ENCODE assay signal across 9 cellular contexts in the genomic region with DNA sequence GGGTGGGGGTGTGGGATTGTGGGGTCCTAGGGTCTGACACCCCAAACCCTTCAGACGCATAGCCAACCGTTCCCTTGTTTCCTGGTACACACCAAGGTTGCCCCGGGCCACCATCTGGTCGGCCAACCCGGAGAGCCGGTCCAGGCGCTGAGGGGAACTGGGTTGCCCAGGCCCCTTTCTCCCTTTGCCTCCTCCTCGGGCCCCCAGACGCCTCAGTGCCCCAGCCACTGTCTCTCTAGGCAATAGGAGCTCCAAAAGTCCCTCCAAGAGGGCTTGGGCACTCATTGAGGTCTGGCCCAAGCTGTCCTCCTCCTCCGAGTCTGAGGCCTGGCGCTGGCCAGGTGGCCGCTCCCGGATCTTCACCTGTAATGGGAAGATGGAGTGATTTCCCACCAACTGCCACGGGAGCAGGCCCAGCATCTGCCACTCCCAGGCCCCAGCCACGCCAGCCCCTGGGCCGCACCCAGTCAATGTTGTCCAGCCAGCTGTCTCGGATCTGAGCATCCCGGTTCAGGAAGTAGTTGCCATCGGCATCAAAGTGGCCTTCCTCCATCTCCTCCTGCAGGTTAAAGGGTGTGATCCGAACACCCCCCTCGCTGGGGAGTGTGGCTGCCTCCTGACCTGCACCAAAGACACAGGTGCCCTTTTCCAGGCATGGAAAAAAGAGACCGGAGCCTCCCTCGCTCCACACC. TPM values are rescaled to one million over a fixed set of nuclear protein-coding genes. Genes with fewer than 3 reads are reported as not detected.
A peak's percentile ranks its signal among the peaks of the same experiment; 100 is the strongest.
DNase-seq lines count a peak whose midpoint lies in the region; ATAC-seq and TF ChIP-seq lines count a peak whose summit lies in the region.
"Had no signal": no experiment of that assay in that cellular context is flagged by ENCODE, and none has a peak within 500 bp of the region (broad histone marks: within the 10 kb centered on the region; RNA-seq: fewer than 3 reads in every experiment).

No MANE protein-coding gene starts in this region.

- intact Hi-C loops in left lung (cut with DNase I) = no loop called here

- no peak for DNase-seq in activated CD4-positive, alpha-beta T cell treated with anti-CD3 and anti-CD28 coated beads, Interleukin-2, amount 10 ng/mL, durations not matched to agents 7 days and 5 days
- DNase-seq in activated CD4-positive, alpha-beta T cell treated with anti-CD3 and anti-CD28 coated beads for 1 hour = no peak
- peak in 1 of 2 donors; percentile 56 for DNase-seq in activated naive CD4-positive, alpha-beta T cell treated with anti-CD3 and anti-CD28 coated beads, Interleukin-2, amount 50 U/mL, for 72 hours (ENCODE audit: low spot score in 2 of 2)
- DNase-seq in left lung = peak; percentile 30 to 76
- DNase-seq in thoracic aorta (ENCODE audit: low spot score) = no peak
- no peak for DNase-seq in activated CD8-positive, alpha-beta memory T cell treated with anti-CD3 and anti-CD28 coated beads for 24 hours
- DNase-seq in GM10266 (ENCODE audit: extremely low spot score) = no peak
- DNase-seq: NCI-H1436 had no signal

- POLR2A ChIA-PET in activated CD4-positive, alpha-beta T cell treated with anti-CD3 and anti-CD28 coated beads, Interleukin-2, amount 10 ng/mL, durations not matched to agents 7 days and 5 days (lab: Charles Lee) = no interaction called here

- H3K27ac ChIP-seq in left lung = peak overlapping the region in 1 of 2 donors; percentile 98
- peak overlapping the region; percentile 88 to 95 for H3K27ac ChIP-seq in thoracic aorta

- peak overlapping the region; percentile 92 for H3K27ac Mint-ChIP-seq in activated CD4-positive, alpha-beta T cell treated with anti-CD3 and anti-CD28 coated beads, Interleukin-2, amount 10 ng/mL, durations not matched to agents 7 days and 5 days
- H3K27ac Mint-ChIP-seq in activated naive CD4-positive, alpha-beta T cell treated with anti-CD3 and anti-CD28 coated beads, Interleukin-2, amount 50 U/mL, for 72 hours = peak overlapping the region; percentile 72 to 93

- H3K36me3 ChIP-seq in left lung (peaks cover 0 to 69% of the 10 kb centered on the region in 2 donors), thoracic aorta (peaks cover 46% of the 10 kb centered on the region)

- H3K9me3 ChIP-seq in left lung = no peaks in the 10 kb centered on the region
- H3K9me3 ChIP-seq in thoracic aorta = no peaks in the 10 kb centered on the region

- CTCF ChIA-PET in activated CD4-positive, alpha-beta T cell treated with anti-CD3 and anti-CD28 coated beads, Interleukin-2, amount 10 ng/mL, durations not matched to agents 7 days and 5 days (lab: Charles Lee) = interaction anchor here (1.2 to 2.3 kb wide), 5 partner anchors 9 to 56 kb away, joined by 3 to 8 read pairs (median 5); no protein-coding TSS in a partner anchor

- ATAC-seq in activated naive CD4-positive, alpha-beta T cell treated with anti-CD3 and anti-CD28 coated beads, Interleukin-2, amount 50 U/mL, for 72 hours = no peak
- ATAC-seq in left lung (no peak), thoracic aorta (ENCODE audit: insufficient number of reproducible peaks, low FRiP score, low read depth) (no peak), HG03460 (IDR thresholded peaks at IDR 0.05; ENCODE audit: unreplicated experiment) (no peak)

- no peaks in the 10 kb centered on the region for H3K27me3 Mint-ChIP-seq in activated CD4-positive, alpha-beta T cell treated with anti-CD3 and anti-CD28 coated beads, Interleukin-2, amount 10 ng/mL, durations not matched to agents 7 days and 5 days

- TF ChIP-seq CTCF in left lung (IDR thresholded peaks at IDR 0.05) (no peak), thoracic aorta (IDR thresholded peaks at IDR 0.05) (no peak), GM10266 (IDR thresholded peaks at IDR 0.05; ENCODE audit: control insufficient read depth, insufficient read depth, low read depth, missing control alignments) (no peak)

- H3K4me3 Mint-ChIP-seq in activated CD4-positive, alpha-beta T cell treated with anti-CD3 and anti-CD28 coated beads, Interleukin-2, amount 10 ng/mL, durations not matched to agents 7 days and 5 days = peak overlapping the region; percentile 91

- no peaks in the 10 kb centered on the region for H3K9me3 Mint-ChIP-seq in activated CD4-positive, alpha-beta T cell treated with anti-CD3 and anti-CD28 coated beads, Interleukin-2, amount 10 ng/mL, durations not matched to agents 7 days and 5 days
- H3K9me3 Mint-ChIP-seq in activated naive CD4-positive, alpha-beta T cell treated with anti-CD3 and anti-CD28 coated beads, Interleukin-2, amount 50 U/mL, for 72 hours = no peaks in the 10 kb centered on the region

- H3K27me3 ChIP-seq in left lung (no peaks in the 10 kb centered on the region), thoracic aorta (replicated peaks; ENCODE audit: insufficient read depth) (no peaks in the 10 kb centered on the region)

- H3K4me1 Mint-ChIP-seq in activated CD4-positive, alpha-beta T cell treated with anti-CD3 and anti-CD28 coated beads, Interleukin-2, amount 10 ng/mL, durations not matched to agents 7 days and 5 days = peaks cover 51% of the 10 kb centered on the region

- H3K4me3 ChIP-seq in left lung (peak overlapping the region; percentile 72 to 92), thoracic aorta (no peak overlapping the region)

- peaks cover 52% of the 10 kb centered on the region for H3K36me3 Mint-ChIP-seq in activated CD4-positive, alpha-beta T cell treated with anti-CD3 and anti-CD28 coated beads, Interleukin-2, amount 10 ng/mL, durations not matched to agents 7 days and 5 days (ENCODE audit: low read depth)
- peaks cover 12 to 30% of the 10 kb centered on the region in 2 donors for H3K36me3 Mint-ChIP-seq in activated naive CD4-positive, alpha-beta T cell treated with anti-CD3 and anti-CD28 coated beads, Interleukin-2, amount 50 U/mL, for 72 hours

- H3K4me1 ChIP-seq in left lung (peaks cover 22 to 62% of the 10 kb centered on the region in 2 donors), thoracic aorta (ENCODE audit: control insufficient read depth in 1 of 2, low read depth in 2 of 2) (peaks cover 28 to 50% of the 10 kb centered on the region in 2 donors)

RNA-seq across cellular contexts. Expression of a gene that starts 1.5 kb away (rescaled TPM):
- 10 to 100 TPM; 51.8 to 65.0 TPM for total RNA-seq in activated CD4-positive, alpha-beta T cell treated with anti-CD3 and anti-CD28 coated beads, Interleukin-2, amount 10 ng/mL, durations not matched to agents 7 days and 5 days
- 10 to 100 TPM; 57.3 to 64.4 TPM for total RNA-seq in activated naive CD4-positive, alpha-beta T cell treated with anti-CD3 and anti-CD28 coated beads, Interleukin-2, amount 50 U/mL, for 72 hours
- total RNA-seq in left lung (10 to 100 TPM; 53.2 to 57.6 TPM), thoracic aorta (10 to 100 TPM; 31.4 to 52.0 TPM)

RNA-seq across cellular contexts. Expression of a gene that starts 16.7 kb away (rescaled TPM):
- 10 to 100 TPM; 63.9 to 69.9 TPM for total RNA-seq in activated CD4-positive, alpha-beta T cell treated with anti-CD3 and anti-CD28 coated beads, Interleukin-2, amount 10 ng/mL, durations not matched to agents 7 days and 5 days
- 10 to 100 TPM; 52.5 to 69.5 TPM for total RNA-seq in activated naive CD4-positive, alpha-beta T cell treated with anti-CD3 and anti-CD28 coated beads, Interleukin-2, amount 50 U/mL, for 72 hours
- 10 to 100 TPM; 32.7 to 43.7 TPM for total RNA-seq in left lung
- total RNA-seq in thoracic aorta = 10 to 100 TPM; 34.5 TPM

RNA-seq across cellular contexts. Expression of a gene that starts 21.0 kb away (rescaled TPM):
- total RNA-seq in activated CD4-positive, alpha-beta T cell treated with anti-CD3 and anti-CD28 coated beads, Interleukin-2, amount 10 ng/mL, durations not matched to agents 7 days and 5 days = not detected
- total RNA-seq in activated naive CD4-positive, alpha-beta T cell treated with anti-CD3 and anti-CD28 coated beads, Interleukin-2, amount 50 U/mL, for 72 hours = 1 to 10 TPM in 1 of 2 donors, under 1 TPM in 1; 0.97 to 1.2 TPM
- 1 to 10 TPM in 1 of 2 donors, not detected in 1; 1.6 TPM for total RNA-seq in left lung
- under 1 TPM in 1 of 2 donors, not detected in 1; 0.81 TPM for total RNA-seq in thoracic aorta

RNA-seq across cellular contexts. Expression of a gene that starts 28.8 kb away (rescaled TPM):
- 100 to 1,000 TPM; 383 to 413 TPM for total RNA-seq in activated CD4-positive, alpha-beta T cell treated with anti-CD3 and anti-CD28 coated beads, Interleukin-2, amount 10 ng/mL, durations not matched to agents 7 days and 5 days
- 100 to 1,000 TPM; 161 to 208 TPM for total RNA-seq in activated naive CD4-positive, alpha-beta T cell treated with anti-CD3 and anti-CD28 coated beads, Interleukin-2, amount 50 U/mL, for 72 hours
- total RNA-seq in left lung (1 to 10 TPM; 2.9 to 6.3 TPM), thoracic aorta (1 to 10 TPM; 3.0 to 4.2 TPM)

RNA-seq across cellular contexts. Expression of a gene that starts 41.6 kb away (rescaled TPM):
- total RNA-seq in activated CD4-positive, alpha-beta T cell treated with anti-CD3 and anti-CD28 coated beads, Interleukin-2, amount 10 ng/mL, durations not matched to agents 7 days and 5 days = 10 to 100 TPM; 13.7 to 13.9 TPM
- 10 to 100 TPM in 1 of 2 donors, 1 to 10 TPM in 1; 7.6 to 10.9 TPM for total RNA-seq in activated naive CD4-positive, alpha-beta T cell treated with anti-CD3 and anti-CD28 coated beads, Interleukin-2, amount 50 U/mL, for 72 hours
- 1 to 10 TPM; 7.0 TPM for total RNA-seq in left lung
- total RNA-seq in thoracic aorta = 10 to 100 TPM; 10.9 to 11.1 TPM

Comparison
In these comparisons a context has a peak if more than half of its experiments do, and no peak if none do; other contexts are left out.
1. DNase-seq: peak in left lung (2 of 2); none in activated CD4-positive, alpha-beta T cell treated with anti-CD3 and anti-CD28 coated beads, Interleukin-2, amount 10 ng/mL, durations not matched to agents 7 days and 5 days (single experiment), activated CD4-positive, alpha-beta T cell treated with anti-CD3 and anti-CD28 coated beads for 1 hour (single experiment), thoracic aorta (single experiment), activated CD8-positive, alpha-beta memory T cell treated with anti-CD3 and anti-CD28 coated beads for 24 hours (single experiment) and GM10266 (single experiment).